1 cellular context compared by ENCODE assay signal in the genomic region with DNA sequence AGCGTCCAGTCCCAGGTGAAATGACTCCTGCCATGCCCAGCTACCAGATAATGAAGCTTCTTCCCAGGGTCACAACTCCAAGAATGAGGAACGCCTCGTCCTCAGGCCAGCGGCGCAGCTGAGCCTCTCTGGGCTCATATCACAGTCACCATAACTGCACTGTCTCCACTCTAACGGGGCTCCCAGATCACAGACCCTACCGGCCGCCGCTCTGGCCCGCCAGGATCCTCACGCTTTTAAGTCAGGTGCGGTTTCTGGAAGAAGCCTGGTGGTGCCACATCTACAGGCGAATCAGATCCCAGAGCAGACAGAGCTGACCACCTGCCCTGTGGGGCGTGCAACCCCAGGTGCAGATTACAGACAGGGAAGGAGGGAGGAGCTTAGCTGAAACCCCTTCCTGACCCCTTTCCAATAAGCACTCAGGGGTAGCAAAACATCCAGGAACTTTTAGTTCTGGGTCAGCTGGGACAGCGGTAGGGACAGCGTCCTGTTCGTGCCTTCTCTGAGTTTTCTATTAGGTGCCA.
TF ChIP-seq lines count a peak whose summit lies in the region.

No MANE protein-coding gene starts in this region.

TF ChIP-seq in GM23338, 12 proteins besides CTCF, POLR2A, EP300 and RAD21 (continued from another document):
- TF ChIP-seq, protein P1, sequence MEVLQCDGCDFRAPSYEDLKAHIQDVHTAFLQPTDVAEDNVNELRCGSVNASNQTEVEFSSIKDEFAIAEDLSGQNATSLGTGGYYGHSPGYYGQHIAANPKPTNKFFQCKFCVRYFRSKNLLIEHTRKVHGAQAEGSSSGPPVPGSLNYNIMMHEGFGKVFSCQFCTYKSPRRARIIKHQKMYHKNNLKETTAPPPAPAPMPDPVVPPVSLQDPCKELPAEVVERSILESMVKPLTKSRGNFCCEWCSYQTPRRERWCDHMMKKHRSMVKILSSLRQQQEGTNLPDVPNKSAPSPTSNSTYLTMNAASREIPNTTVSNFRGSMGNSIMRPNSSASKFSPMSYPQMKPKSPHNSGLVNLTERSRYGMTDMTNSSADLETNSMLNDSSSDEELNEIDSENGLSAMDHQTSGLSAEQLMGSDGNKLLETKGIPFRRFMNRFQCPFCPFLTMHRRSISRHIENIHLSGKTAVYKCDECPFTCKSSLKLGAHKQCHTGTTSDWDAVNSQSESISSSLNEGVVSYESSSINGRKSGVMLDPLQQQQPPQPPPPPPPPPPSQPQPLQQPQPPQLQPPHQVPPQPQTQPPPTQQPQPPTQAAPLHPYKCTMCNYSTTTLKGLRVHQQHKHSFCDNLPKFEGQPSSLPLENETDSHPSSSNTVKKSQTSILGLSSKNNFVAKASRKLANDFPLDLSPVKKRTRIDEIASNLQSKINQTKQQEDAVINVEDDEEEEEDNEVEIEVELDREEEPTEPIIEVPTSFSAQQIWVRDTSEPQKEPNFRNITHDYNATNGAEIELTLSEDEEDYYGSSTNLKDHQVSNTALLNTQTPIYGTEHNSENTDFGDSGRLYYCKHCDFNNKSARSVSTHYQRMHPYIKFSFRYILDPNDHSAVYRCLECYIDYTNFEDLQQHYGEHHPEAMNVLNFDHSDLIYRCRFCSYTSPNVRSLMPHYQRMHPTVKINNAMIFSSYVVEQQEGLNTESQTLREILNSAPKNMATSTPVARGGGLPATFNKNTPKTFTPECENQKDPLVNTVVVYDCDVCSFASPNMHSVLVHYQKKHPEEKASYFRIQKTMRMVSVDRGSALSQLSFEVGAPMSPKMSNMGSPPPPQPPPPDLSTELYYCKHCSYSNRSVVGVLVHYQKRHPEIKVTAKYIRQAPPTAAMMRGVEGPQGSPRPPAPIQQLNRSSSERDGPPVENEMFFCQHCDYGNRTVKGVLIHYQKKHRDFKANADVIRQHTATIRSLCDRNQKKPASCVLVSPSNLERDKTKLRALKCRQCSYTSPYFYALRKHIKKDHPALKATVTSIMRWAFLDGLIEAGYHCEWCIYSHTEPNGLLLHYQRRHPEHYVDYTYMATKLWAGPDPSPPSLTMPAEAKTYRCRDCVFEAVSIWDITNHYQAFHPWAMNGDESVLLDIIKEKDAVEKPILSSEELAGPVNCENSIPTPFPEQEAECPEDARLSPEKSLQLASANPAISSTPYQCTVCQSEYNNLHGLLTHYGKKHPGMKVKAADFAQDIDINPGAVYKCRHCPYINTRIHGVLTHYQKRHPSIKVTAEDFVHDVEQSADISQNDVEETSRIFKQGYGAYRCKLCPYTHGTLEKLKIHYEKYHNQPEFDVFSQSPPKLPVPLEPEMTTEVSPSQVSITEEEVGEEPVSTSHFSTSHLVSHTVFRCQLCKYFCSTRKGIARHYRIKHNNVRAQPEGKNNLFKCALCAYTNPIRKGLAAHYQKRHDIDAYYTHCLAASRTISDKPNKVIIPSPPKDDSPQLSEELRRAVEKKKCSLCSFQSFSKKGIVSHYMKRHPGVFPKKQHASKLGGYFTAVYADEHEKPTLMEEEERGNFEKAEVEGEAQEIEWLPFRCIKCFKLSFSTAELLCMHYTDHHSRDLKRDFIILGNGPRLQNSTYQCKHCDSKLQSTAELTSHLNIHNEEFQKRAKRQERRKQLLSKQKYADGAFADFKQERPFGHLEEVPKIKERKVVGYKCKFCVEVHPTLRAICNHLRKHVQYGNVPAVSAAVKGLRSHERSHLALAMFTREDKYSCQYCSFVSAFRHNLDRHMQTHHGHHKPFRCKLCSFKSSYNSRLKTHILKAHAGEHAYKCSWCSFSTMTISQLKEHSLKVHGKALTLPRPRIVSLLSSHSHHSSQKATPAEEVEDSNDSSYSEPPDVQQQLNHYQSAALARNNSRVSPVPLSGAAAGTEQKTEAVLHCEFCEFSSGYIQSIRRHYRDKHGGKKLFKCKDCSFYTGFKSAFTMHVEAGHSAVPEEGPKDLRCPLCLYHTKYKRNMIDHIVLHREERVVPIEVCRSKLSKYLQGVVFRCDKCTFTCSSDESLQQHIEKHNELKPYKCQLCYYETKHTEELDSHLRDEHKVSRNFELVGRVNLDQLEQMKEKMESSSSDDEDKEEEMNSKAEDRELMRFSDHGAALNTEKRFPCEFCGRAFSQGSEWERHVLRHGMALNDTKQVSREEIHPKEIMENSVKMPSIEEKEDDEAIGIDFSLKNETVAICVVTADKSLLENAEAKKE (CRISPR knock-in tag; IDR thresholded peaks at IDR 0.05), result no peak
- TF ChIP-seq POLR2AphosphoS5 (IDR thresholded peaks at IDR 0.05; ENCODE audit: low read depth) (no peak), EZH2 (IDR thresholded peaks at IDR 0.05; ENCODE audit: low read depth, unreplicated experiment) (no peak)
